In genomic region chr4:78527555-78527954, GRCh38 we compare ENCODE assay signal across 25 cellular contexts. TPM values are rescaled to one million over a fixed set of nuclear protein-coding genes. Genes with fewer than 3 reads are reported as not detected.
"Had no signal": no experiment of that assay in that cellular context is flagged by ENCODE, and none has a peak within 500 bp of the region (broad histone marks: within the 10 kb centered on the region; RNA-seq: fewer than 3 reads in every experiment).

No MANE protein-coding gene starts in this region.

- DNase-seq: left colon; left lung; lower lobe of right lung; mammary epithelial cell; mesendoderm; naive thymus-derived CD4-positive, alpha-beta T cell; ovary; right lobe of liver; stimulated activated CD4-positive, alpha-beta T cell treated with anti-CD3 and anti-CD28 coated beads, Interleukin-1b, Interleukin-23, amount 100 ng/mL, for 48 hours; stimulated activated CD4-positive, alpha-beta T cell treated with anti-CD3 and anti-CD28 coated beads, Interleukin-2, amount 100 ng/mL, for 48 hours; stimulated activated CD4-positive, alpha-beta T cell treated with anti-CD3 and anti-CD28 coated beads, Interleukin-4, amount 100 ng/mL, for 4 hours; stimulated activated CD8-positive, alpha-beta memory T cell treated with anti-CD3 and anti-CD28 coated beads, Interleukin-4, amount 100 ng/mL, for 48 hours; stimulated activated naive CD4-positive, alpha-beta T cell treated with Interleukin-2 at 50 U/mL for 16 hours; stimulated activated naive CD8-positive, alpha-beta T cell treated with anti-CD3 and anti-CD28 coated beads, Interleukin-15, amount 100 ng/mL, for 72 hours; substantia nigra; upper lobe of left lung had no signal

- H3K9me3 Mint-ChIP-seq: naive thymus-derived CD4-positive, alpha-beta T cell; natural killer cell treated with Interleukin-12 subunit alpha and Interleukin-12 subunit beta and Interleukin-15 and Interleukin-18, amount 100 ng/mL, for 72 hours; stimulated activated memory B cell treated with anti-CD40 and anti-IgM and Interleukin-4, amounts not matched to agents 10 μg/mL and 1 μg/mL and 100 μg/mL, for 72 hours; stimulated activated naive CD8-positive, alpha-beta T cell treated with anti-CD3 and anti-CD28 coated beads, Interleukin-15, amount 100 ng/mL, for 72 hours had no signal

- H3K36me3 ChIP-seq: left lung, lower lobe of right lung, ovary, right atrium auricular region, right lobe of liver, tibial nerve, upper lobe of left lung, vagina had no signal

- H3K27ac ChIP-seq: left lung, lower lobe of right lung, ovary, right atrium auricular region, right lobe of liver, tibial nerve, upper lobe of left lung, vagina had no signal

- ATAC-seq: left colon; left lung; lower lobe of right lung; naive thymus-derived CD4-positive, alpha-beta T cell; natural killer cell treated with Interleukin-12 subunit alpha and Interleukin-12 subunit beta and Interleukin-15 and Interleukin-18, amount 100 ng/mL, for 72 hours; right lobe of liver; stimulated activated memory B cell treated with anti-CD40 and anti-IgM and Interleukin-4, amounts not matched to agents 10 μg/mL and 1 μg/mL and 100 μg/mL, for 72 hours; stimulated activated naive CD8-positive, alpha-beta T cell treated with anti-CD3 and anti-CD28 coated beads, Interleukin-15, amount 100 ng/mL, for 72 hours had no signal

- H3K27me3 ChIP-seq: left lung, ovary, right atrium auricular region, right lobe of liver, tibial nerve, upper lobe of left lung, vagina had no signal

- H3K4me1 Mint-ChIP-seq: naive thymus-derived CD4-positive, alpha-beta T cell; stimulated activated memory B cell treated with anti-CD40 and anti-IgM and Interleukin-4, amounts not matched to agents 10 μg/mL and 1 μg/mL and 100 μg/mL, for 72 hours; stimulated activated naive CD8-positive, alpha-beta T cell treated with anti-CD3 and anti-CD28 coated beads, Interleukin-15, amount 100 ng/mL, for 72 hours had no signal

- H3K4me3 ChIP-seq: left lung, lower lobe of right lung, ovary, right atrium auricular region, right lobe of liver, smooth muscle cell, tibial nerve, upper lobe of left lung, vagina had no signal

- H3K27ac Mint-ChIP-seq: mesothelial cell of epicardium; naive thymus-derived CD4-positive, alpha-beta T cell; natural killer cell treated with Interleukin-12 subunit alpha and Interleukin-12 subunit beta and Interleukin-15 and Interleukin-18, amount 100 ng/mL, for 72 hours; progenitor cell of endocrine pancreas; stimulated activated memory B cell treated with anti-CD40 and anti-IgM and Interleukin-4, amounts not matched to agents 10 μg/mL and 1 μg/mL and 100 μg/mL, for 72 hours; stimulated activated naive CD8-positive, alpha-beta T cell treated with anti-CD3 and anti-CD28 coated beads, Interleukin-15, amount 100 ng/mL, for 72 hours had no signal

- H3K4me3 Mint-ChIP-seq: mesothelial cell of epicardium; naive thymus-derived CD4-positive, alpha-beta T cell; natural killer cell treated with Interleukin-12 subunit alpha and Interleukin-12 subunit beta and Interleukin-15 and Interleukin-18, amount 100 ng/mL, for 72 hours; stimulated activated memory B cell treated with anti-CD40 and anti-IgM and Interleukin-4, amounts not matched to agents 10 μg/mL and 1 μg/mL and 100 μg/mL, for 72 hours; stimulated activated naive CD8-positive, alpha-beta T cell treated with anti-CD3 and anti-CD28 coated beads, Interleukin-15, amount 100 ng/mL, for 72 hours had no signal

- H3K36me3 Mint-ChIP-seq: naive thymus-derived CD4-positive, alpha-beta T cell; natural killer cell treated with Interleukin-12 subunit alpha and Interleukin-12 subunit beta and Interleukin-15 and Interleukin-18, amount 100 ng/mL, for 72 hours; stimulated activated memory B cell treated with anti-CD40 and anti-IgM and Interleukin-4, amounts not matched to agents 10 μg/mL and 1 μg/mL and 100 μg/mL, for 72 hours had no signal

- H3K9me3 ChIP-seq: left lung, lower lobe of right lung, ovary, right lobe of liver, upper lobe of left lung, vagina had no signal

- H3K27me3 Mint-ChIP-seq: progenitor cell of endocrine pancreas; stimulated activated naive CD8-positive, alpha-beta T cell treated with anti-CD3 and anti-CD28 coated beads, Interleukin-15, amount 100 ng/mL, for 72 hours had no signal

- H3K4me1 ChIP-seq: left lung, lower lobe of right lung, right atrium auricular region, right lobe of liver, tibial nerve, upper lobe of left lung, vagina had no signal

RNA-seq across cellular contexts. Expression of gene ANXA3, which starts 24.0 kb away (rescaled TPM):
- total RNA-seq: myocyte had no signal
- polyA plus RNA-seq: naive thymus-derived CD4-positive, alpha-beta T cell had no signal
